In genomic region chr19:50489461-50490011, GRCh38 we compare ENCODE assay signal across 1 cellular context.
TF ChIP-seq lines count a peak whose summit lies in the region.

No MANE protein-coding gene starts in this region.

TF ChIP-seq in WTC11, 78 proteins besides CTCF, POLR2A, EP300 and RAD21:
- no peak for TF ChIP-seq HMGXB4 (CRISPR knock-in tag; IDR thresholded peaks at IDR 0.05)
- no peak for TF ChIP-seq ZNF219 (CRISPR knock-in tag; IDR thresholded peaks at IDR 0.05; ENCODE audit: borderline replicate concordance)
- no peak for TF ChIP-seq ELF4 (CRISPR knock-in tag; IDR thresholded peaks at IDR 0.05; ENCODE audit: low read depth)
- no peak for TF ChIP-seq TEAD4 (CRISPR knock-in tag; IDR thresholded peaks at IDR 0.05)
- TF ChIP-seq IRF2 (CRISPR knock-in tag; IDR thresholded peaks at IDR 0.05; ENCODE audit: borderline replicate concordance, low read depth), result no peak
- TF ChIP-seq PRDM15 (CRISPR knock-in tag; IDR thresholded peaks at IDR 0.05), result no peak
- no peak for TF ChIP-seq CREM (CRISPR knock-in tag; IDR thresholded peaks at IDR 0.05)
- no peak for TF ChIP-seq NR2C2 (CRISPR knock-in tag; IDR thresholded peaks at IDR 0.05)
- no peak for TF ChIP-seq ZNF532 (CRISPR knock-in tag; IDR thresholded peaks at IDR 0.05; ENCODE audit: borderline replicate concordance)
- no peak for TF ChIP-seq HMGA2 (CRISPR knock-in tag; IDR thresholded peaks at IDR 0.05)
- TF ChIP-seq CBFB (CRISPR knock-in tag; IDR thresholded peaks at IDR 0.05; ENCODE audit: low read depth), result no peak
- no peak for TF ChIP-seq USF1 (CRISPR knock-in tag; IDR thresholded peaks at IDR 0.05)
- TF ChIP-seq FOXP1 (CRISPR knock-in tag; IDR thresholded peaks at IDR 0.05; ENCODE audit: borderline replicate concordance), result no peak
- no peak for TF ChIP-seq ATF6 (CRISPR knock-in tag; IDR thresholded peaks at IDR 0.05)
- no peak for TF ChIP-seq SOX15 (CRISPR knock-in tag; IDR thresholded peaks at IDR 0.05)
- TF ChIP-seq ATF1 (CRISPR knock-in tag; IDR thresholded peaks at IDR 0.05), result no peak
- TF ChIP-seq AFF4 (CRISPR knock-in tag; IDR thresholded peaks at IDR 0.05; ENCODE audit: borderline replicate concordance), result no peak
- no peak for TF ChIP-seq CREB1 (CRISPR knock-in tag; IDR thresholded peaks at IDR 0.05)
